ENCODE assay signal across 9 cellular contexts in the genomic region with DNA sequence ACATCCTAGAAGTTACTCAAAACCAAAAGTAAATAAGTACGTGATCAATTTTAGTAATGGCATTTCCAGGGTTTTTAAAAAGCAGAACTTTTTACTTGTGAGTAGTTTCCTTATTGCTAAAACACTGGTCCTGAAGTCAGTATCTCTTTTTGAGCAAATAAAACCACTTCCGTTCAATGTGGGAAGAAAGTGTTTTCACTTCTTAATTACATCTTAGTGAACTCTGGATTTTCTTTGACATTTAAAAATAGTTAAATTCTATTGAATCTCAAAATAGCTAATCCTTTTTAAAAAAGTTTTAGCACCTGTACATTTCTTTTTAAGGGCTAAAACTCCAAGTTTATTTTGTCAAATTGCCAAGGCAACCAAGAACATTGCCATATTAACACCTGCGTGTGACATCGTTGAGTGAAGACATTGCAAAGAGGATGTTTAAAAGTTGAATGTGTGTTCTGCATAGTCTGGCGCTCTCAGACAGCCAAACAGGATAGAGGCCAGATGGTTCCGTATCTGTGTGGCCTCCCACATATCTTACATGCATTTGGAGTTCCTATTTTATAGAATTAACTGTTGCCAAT. TPM values are rescaled to one million over a fixed set of nuclear protein-coding genes. Genes with fewer than 3 reads are reported as not detected.
DNase-seq lines count a peak whose midpoint lies in the region; ATAC-seq, FAIRE-seq and TF ChIP-seq lines count a peak whose summit lies in the region.
"Had no signal": no experiment of that assay in that cellular context is flagged by ENCODE, and none has a peak within 500 bp of the region (broad histone marks: within the 10 kb centered on the region; RNA-seq: fewer than 3 reads in every experiment).

No MANE protein-coding gene starts in this region.

- CTCF ChIA-PET in activated CD4-positive, alpha-beta memory T cell treated with anti-CD3 and anti-CD28 coated beads, Interleukin-2, amount 10 ng/mL, durations not matched to agents 7 days and 5 days (lab: Charles Lee) = interaction anchor here (0.8 to 2.6 kb wide), 7 partner anchors 9 to 53 kb away, joined by 3 to 10 read pairs (median 5); no protein-coding TSS in a partner anchor

- 29 to 34% (median 31%) methylated on average over 6 of the region's 6 CpGs for WGBS in small intestine, 3 donors

- no peak for TF ChIP-seq CTCF in GM06990 (IDR thresholded peaks at IDR 0.05; ENCODE audit: insufficient read depth, low read length, poor library complexity, severe bottlenecking)
- no peak for TF ChIP-seq CTCF in GM20000 (IDR thresholded peaks at IDR 0.05; ENCODE audit: extremely low read depth, missing control alignments)

- H3K27ac ChIP-seq in small intestine (ENCODE audit: low read depth in 1 of 2, low read length in 1 of 2) = no peak overlapping the region

- peak; percentile 84 for DNase-seq in GM06990 (ENCODE audit: extremely low read depth, insufficient read length)
- DNase-seq in GM20000 (ENCODE audit: low spot score) = peak; percentile 74
- DNase-seq in activated CD4-positive, alpha-beta memory T cell treated with anti-CD3 and anti-CD28 coated beads, Interleukin-2, amount 10 ng/mL, durations not matched to agents 7 days and 5 days = no peak
- peak; percentile 37 for DNase-seq in small intestine
- DNase-seq in NCI-H446 treated with DMSO at 0.1 percent for 48 hours (lab: John Stamatoyannopoulos, UW) = no peak
- no peak for DNase-seq in T1000 (lab: John Stamatoyannopoulos, UW)
- DNase-seq in NCI-H524 (lab: John Stamatoyannopoulos, UW) = no peak

- H3K36me3 ChIP-seq in GM06990 (ENCODE audit: control insufficient read depth, insufficient read depth, low read length) (peaks cover 13% of the 10 kb centered on the region), small intestine (ENCODE audit: control insufficient read depth in 2 of 2, insufficient read depth in 2 of 2, low read length in 2 of 2) (peaks cover 6 to 7% of the 10 kb centered on the region in 2 donors)

- ATAC-seq in HG03460 (IDR thresholded peaks at IDR 0.05; ENCODE audit: unreplicated experiment) = peak; percentile 94

- H3K4me1 Mint-ChIP-seq in activated CD4-positive, alpha-beta memory T cell treated with anti-CD3 and anti-CD28 coated beads, Interleukin-2, amount 10 ng/mL, durations not matched to agents 7 days and 5 days = peaks cover 32% of the 10 kb centered on the region

- H3K9me3 Mint-ChIP-seq in activated CD4-positive, alpha-beta memory T cell treated with anti-CD3 and anti-CD28 coated beads, Interleukin-2, amount 10 ng/mL, durations not matched to agents 7 days and 5 days = no peaks in the 10 kb centered on the region

- no peaks in the 10 kb centered on the region for H3K4me1 ChIP-seq in small intestine (ENCODE audit: control insufficient read depth in 2 of 2, insufficient read depth in 1 of 2, low read depth in 1 of 2, low read length in 1 of 2)

- H3K4me3 ChIP-seq in GM06990 (replicated peaks; ENCODE audit: low read depth, low read length) (no peak overlapping the region), small intestine (ENCODE audit: low read depth in 1 of 2, low read length in 2 of 2) (no peak overlapping the region)
- H3K4me3 ChIP-seq: body of pancreas had no signal

- no peaks in the 10 kb centered on the region for H3K27me3 ChIP-seq in GM06990 (replicated peaks; ENCODE audit: control insufficient read depth, insufficient read depth, low read length)
- no peaks in the 10 kb centered on the region for H3K27me3 ChIP-seq in small intestine (ENCODE audit: control insufficient read depth in 2 of 2, insufficient read depth in 2 of 2, low read length in 2 of 2)
- H3K27me3 ChIP-seq: body of pancreas had no signal

- H3K27ac Mint-ChIP-seq in activated CD4-positive, alpha-beta memory T cell treated with anti-CD3 and anti-CD28 coated beads, Interleukin-2, amount 10 ng/mL, durations not matched to agents 7 days and 5 days = peak overlapping the region; percentile 74

- no peaks in the 10 kb centered on the region for H3K9me3 ChIP-seq in small intestine (ENCODE audit: control insufficient read depth, low read depth)
- H3K9me3 ChIP-seq: body of pancreas had no signal

- H3K36me3 Mint-ChIP-seq in activated CD4-positive, alpha-beta memory T cell treated with anti-CD3 and anti-CD28 coated beads, Interleukin-2, amount 10 ng/mL, durations not matched to agents 7 days and 5 days (ENCODE audit: low read depth) = peaks cover 41% of the 10 kb centered on the region

- peak overlapping the region; percentile 1 for H3K4me3 Mint-ChIP-seq in activated CD4-positive, alpha-beta memory T cell treated with anti-CD3 and anti-CD28 coated beads, Interleukin-2, amount 10 ng/mL, durations not matched to agents 7 days and 5 days

- FAIRE-seq in small intestine (lab: Jason Lieb, UNC) = peak; percentile 55

- POLR2A ChIA-PET in activated CD4-positive, alpha-beta memory T cell treated with anti-CD3 and anti-CD28 coated beads, Interleukin-2, amount 10 ng/mL, durations not matched to agents 7 days and 5 days (lab: Charles Lee) = interaction anchor here (1.3 kb wide), 1 partner anchor 43 kb away, joined by 3 read pairs; no protein-coding TSS in a partner anchor

- H3K27me3 Mint-ChIP-seq in activated CD4-positive, alpha-beta memory T cell treated with anti-CD3 and anti-CD28 coated beads, Interleukin-2, amount 10 ng/mL, durations not matched to agents 7 days and 5 days = no peaks in the 10 kb centered on the region

RNA-seq across cellular contexts. Expression of gene OR5B21, which starts 17.2 kb away (rescaled TPM):
- under 1 TPM; 0.25 to 0.35 TPM for total RNA-seq in activated CD4-positive, alpha-beta memory T cell treated with anti-CD3 and anti-CD28 coated beads, Interleukin-2, amount 10 ng/mL, durations not matched to agents 7 days and 5 days
- not detected for polyA plus RNA-seq in small intestine
- total RNA-seq: body of pancreas had no signal

RNA-seq across cellular contexts. Expression of gene LPXN, which starts 50.5 kb away (rescaled TPM):
- total RNA-seq in activated CD4-positive, alpha-beta memory T cell treated with anti-CD3 and anti-CD28 coated beads, Interleukin-2, amount 10 ng/mL, durations not matched to agents 7 days and 5 days = 100 to 1,000 TPM; 137 to 138 TPM
- 10 to 100 TPM in 1 of 3 donors, 1 to 10 TPM in 2; 5.3 to 10.3 (median 6.9) TPM for polyA plus RNA-seq in small intestine

RNA-seq across cellular contexts. Expression of gene ZFP91, which starts 53.7 kb away (rescaled TPM):
- 10 to 100 TPM; 53.5 to 55.2 TPM for total RNA-seq in activated CD4-positive, alpha-beta memory T cell treated with anti-CD3 and anti-CD28 coated beads, Interleukin-2, amount 10 ng/mL, durations not matched to agents 7 days and 5 days
- 10 to 100 TPM; 24.8 to 31.0 (median 24.9) TPM for polyA plus RNA-seq in small intestine

Comparison
In these comparisons a context has a peak if more than half of its experiments do, and no peak if none do; other contexts are left out.
1. DNase-seq: peak in GM06990 (single experiment), GM20000 (single experiment) and small intestine (single experiment); none in activated CD4-positive, alpha-beta memory T cell treated with anti-CD3 and anti-CD28 coated beads, Interleukin-2, amount 10 ng/mL, durations not matched to agents 7 days and 5 days (single experiment), NCI-H446 treated with DMSO at 0.1 percent for 48 hours (single experiment), T1000 (single experiment) and NCI-H524 (0 of 2).